ENCODE assay signal across 8 cellular contexts in the genomic region with DNA sequence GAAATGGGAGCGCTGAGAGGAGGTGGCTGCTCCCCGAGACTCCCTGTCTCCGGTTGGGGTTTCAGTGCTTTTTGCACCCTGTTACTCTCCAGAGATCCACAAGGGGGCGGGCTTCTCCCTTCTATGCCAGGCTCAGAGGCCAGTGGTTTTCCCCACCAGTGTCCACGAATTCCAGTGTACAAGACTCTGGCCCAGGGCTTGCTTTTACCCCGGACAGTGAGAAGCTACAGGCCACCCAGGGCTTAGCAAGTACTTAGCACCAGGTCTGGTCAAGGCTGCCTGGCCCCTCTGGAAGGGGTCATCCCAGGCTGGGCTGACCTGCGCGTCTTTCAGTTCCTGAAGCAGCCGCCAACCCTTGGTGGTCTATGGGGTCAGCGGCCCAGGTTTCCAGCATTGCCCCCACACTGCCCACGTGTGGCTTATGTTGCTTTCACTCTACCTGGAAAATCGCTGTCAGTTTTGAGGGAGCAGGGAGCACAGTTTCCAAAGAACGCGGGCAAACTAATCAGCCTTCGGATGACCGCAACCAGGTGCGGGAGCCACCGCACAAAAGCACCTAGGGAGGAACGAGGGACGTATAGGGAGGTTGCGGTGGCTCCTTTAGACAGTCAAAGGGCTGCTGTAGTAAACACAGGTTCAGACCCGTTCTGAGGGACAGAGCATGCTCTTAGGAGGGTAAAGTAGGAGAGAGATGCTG. TPM values are rescaled to one million over a fixed set of nuclear protein-coding genes. Genes with fewer than 3 reads are reported as not detected.
DNase-seq lines count a peak whose midpoint lies in the region; ATAC-seq, FAIRE-seq and TF ChIP-seq lines count a peak whose summit lies in the region.

No MANE protein-coding gene starts in this region.

- no peak for TF ChIP-seq POLR2A in esophagus squamous epithelium (IDR thresholded peaks at IDR 0.05)

- H3K9me3 Mint-ChIP-seq in natural killer cell treated with Interleukin-12 subunit alpha and Interleukin-12 subunit beta and Interleukin-15 and Interleukin-18, amount 100 ng/mL, for 72 hours: no peaks in the 10 kb centered on the region

- no peak overlapping the region for H3K4me3 Mint-ChIP-seq in natural killer cell treated with Interleukin-12 subunit alpha and Interleukin-12 subunit beta and Interleukin-15 and Interleukin-18, amount 100 ng/mL, for 72 hours

- peaks cover 6 to 9% of the 10 kb centered on the region in 2 donors for H3K4me1 Mint-ChIP-seq in natural killer cell treated with Interleukin-12 subunit alpha and Interleukin-12 subunit beta and Interleukin-15 and Interleukin-18, amount 100 ng/mL, for 72 hours (ENCODE audit: low read depth in 2 of 2)

- H3K27me3 Mint-ChIP-seq in natural killer cell treated with Interleukin-12 subunit alpha and Interleukin-12 subunit beta and Interleukin-15 and Interleukin-18, amount 100 ng/mL, for 72 hours: peaks cover 29 to 65% of the 10 kb centered on the region in 2 donors

- FAIRE-seq in GM18507 (lab: Jason Lieb, UNC): peak; percentile 59

- H3K36me3 ChIP-seq in esophagus squamous epithelium: no peaks in the 10 kb centered on the region

- no peaks in the 10 kb centered on the region for H3K36me3 Mint-ChIP-seq in natural killer cell treated with Interleukin-12 subunit alpha and Interleukin-12 subunit beta and Interleukin-15 and Interleukin-18, amount 100 ng/mL, for 72 hours

- TF ChIP-seq CTCF in AG10803 (conservative IDR thresholded peaks at IDR 0.05; ENCODE audit: low read length) (peak; percentile 89), esophagus squamous epithelium (IDR thresholded peaks at IDR 0.05) (peak; percentile 64 to 76 (median 68))

- no peak overlapping the region for H3K27ac Mint-ChIP-seq in natural killer cell treated with Interleukin-12 subunit alpha and Interleukin-12 subunit beta and Interleukin-15 and Interleukin-18, amount 100 ng/mL, for 72 hours

- H3K27me3 ChIP-seq in esophagus squamous epithelium: peaks cover 0 to 70% (median 0%) of the 10 kb centered on the region in 4 donors

- peaks cover 0 to 9% (median 0%) of the 10 kb centered on the region in 3 donors for H3K4me1 ChIP-seq in esophagus squamous epithelium

- peak overlapping the region; percentile 41 for H3K4me3 ChIP-seq in AG10803 (ENCODE audit: low read length)
- no peak overlapping the region for H3K4me3 ChIP-seq in esophagus squamous epithelium

- DNase-seq in AG10803 (ENCODE audit: low read depth) (peak; percentile 63), GM18507 (ENCODE audit: extremely low spot score, insufficient read length, low read depth) (peak; percentile 49), NCI-H748 (lab: John Stamatoyannopoulos, UW; ENCODE audit: unreplicated experiment) (peak; percentile 14), esophagus squamous epithelium (lab: John Stamatoyannopoulos, UW) (no peak), ureter (ENCODE audit: low spot score) (peak; percentile 61)
- DNase-seq in activated CD8-positive, alpha-beta memory T cell treated with anti-CD3 and anti-CD28 coated beads, Interleukin-2, amount 50 U/mL, for 4 hours: peak; percentile 48
- DNase-seq in natural killer cell treated with Interleukin-12 subunit alpha and Interleukin-12 subunit beta and Interleukin-15 and Interleukin-18, amount 100 ng/mL, for 72 hours (ENCODE audit: low spot score): no peak

- 8 to 49% methylated on average over 4 to 18 of the region's 22 CpGs for WGBS in esophagus squamous epithelium, 2 donors

- intact Hi-C loops in esophagus squamous epithelium (cut with DNase I): loop anchor here (10.0 kb wide), 1 partner anchor 214 kb away; no protein-coding TSS in a partner anchor

- H3K27ac ChIP-seq in esophagus squamous epithelium: no peak overlapping the region

- H3K9me3 ChIP-seq in esophagus squamous epithelium: no peaks in the 10 kb centered on the region

- peak; percentile 55 to 63 for ATAC-seq in natural killer cell treated with Interleukin-12 subunit alpha and Interleukin-12 subunit beta and Interleukin-15 and Interleukin-18, amount 100 ng/mL, for 72 hours
- no peak for ATAC-seq in GM18520 (IDR thresholded peaks at IDR 0.05; ENCODE audit: unreplicated experiment)

RNA-seq across cellular contexts. Expression of a gene that starts 6.8 kb away (rescaled TPM):
- total RNA-seq in esophagus squamous epithelium (not detected), ureter (not detected)
- not detected for total RNA-seq in natural killer cell treated with Interleukin-12 subunit alpha and Interleukin-12 subunit beta and Interleukin-15 and Interleukin-18, amount 100 ng/mL, for 72 hours

RNA-seq across cellular contexts. Expression of a gene that starts 19.9 kb away (rescaled TPM):
- total RNA-seq in esophagus squamous epithelium (under 1 TPM in 2 of 4 donors, not detected in 2; 0.19 to 0.34 TPM), ureter (0.10 TPM)
- under 1 TPM in 1 of 2 donors, not detected in 1; 0.07 TPM for total RNA-seq in natural killer cell treated with Interleukin-12 subunit alpha and Interleukin-12 subunit beta and Interleukin-15 and Interleukin-18, amount 100 ng/mL, for 72 hours

Comparison
In these comparisons a context has a peak if more than half of its experiments do, and no peak if none do; other contexts are left out.
1. DNase-seq: peak in AG10803 (single experiment), GM18507 (single experiment), NCI-H748 (single experiment), activated CD8-positive, alpha-beta memory T cell treated with anti-CD3 and anti-CD28 coated beads, Interleukin-2, amount 50 U/mL, for 4 hours (single experiment) and ureter (single experiment); none in esophagus squamous epithelium (single experiment) and natural killer cell treated with Interleukin-12 subunit alpha and Interleukin-12 subunit beta and Interleukin-15 and Interleukin-18, amount 100 ng/mL, for 72 hours (single experiment).